19 cellular contexts compared by ENCODE assay signal in the genomic region with DNA sequence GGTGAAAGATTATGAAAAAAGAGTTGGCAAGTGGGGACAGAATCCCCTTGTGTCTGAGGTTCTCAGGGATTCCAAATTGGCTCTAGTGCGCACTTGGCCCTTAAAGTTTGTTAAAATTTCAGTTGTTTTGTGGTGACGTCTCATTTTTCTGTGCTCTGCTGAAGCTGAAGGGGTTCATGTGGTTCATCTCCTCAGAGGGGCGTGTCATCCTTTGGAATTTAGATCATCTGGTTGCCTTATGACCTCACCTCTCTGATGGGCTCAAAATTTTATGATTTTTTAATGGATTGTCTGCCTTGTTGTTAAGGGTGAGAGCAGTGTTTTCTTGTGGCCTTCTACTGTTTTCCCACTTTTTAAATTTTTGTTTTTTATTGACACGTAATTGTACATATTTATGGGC. TPM values are rescaled to one million over a fixed set of nuclear protein-coding genes. Genes with fewer than 3 reads are reported as not detected.
"Had no signal": no experiment of that assay in that cellular context is flagged by ENCODE, and none has a peak within 500 bp of the region (broad histone marks: within the 10 kb centered on the region; RNA-seq: fewer than 3 reads in every experiment).

No MANE protein-coding gene starts in this region.

- H3K4me1 ChIP-seq: colonic mucosa had no signal

- DNase-seq: activated CD4-positive, alpha-beta T cell treated with anti-CD3 and anti-CD28 coated beads for 1 hour; activated CD4-positive, alpha-beta T cell treated with anti-CD3 and anti-CD28 coated beads, Interleukin-2, amount 50 U/mL, for 4 hours; activated naive CD4-positive, alpha-beta T cell treated with anti-CD3 and anti-CD28 coated beads, Interleukin-2, amount 50 U/mL, for 16 hours; central memory CD4-positive, alpha-beta T cell; colonic mucosa; hippocampal formation; left lung; mucosa of descending colon; naive thymus-derived CD8-positive, alpha-beta T cell; nucleus accumbens; stimulated activated CD4-positive, alpha-beta T cell treated with anti-CD3 and anti-CD28 coated beads, Interleukin-15, amount 100 ng/mL, for 24 hours; stimulated activated CD4-positive, alpha-beta T cell treated with anti-CD3 and anti-CD28 coated beads, Interleukin-4, amount 100 ng/mL, for 1 hour; stimulated activated naive CD4-positive, alpha-beta T cell; tibial artery had no signal

- H3K27ac ChIP-seq: colonic mucosa, left lung, skin epidermis, tibial artery, vagina had no signal

- H3K4me3 ChIP-seq: colonic mucosa, left lung, mucosa of descending colon, skin epidermis, tibial artery, vagina had no signal

- H3K9me3 ChIP-seq: colonic mucosa, left lung, mucosa of descending colon, tibial artery, vagina had no signal

- H3K36me3 ChIP-seq: colonic mucosa, left lung, tibial artery, vagina had no signal

- H3K27me3 ChIP-seq: colonic mucosa, left lung, tibial artery, vagina had no signal

- ATAC-seq: left lung; naive thymus-derived CD8-positive, alpha-beta T cell had no signal

RNA-seq across cellular contexts. Expression of gene RIPPLY2, which starts 26.6 kb away (rescaled TPM):
- total RNA-seq: activated T-helper 2 cell treated with anti-CD3 and anti-CD28 coated beads, Interferon-gamma antibody, Interleukin-2, Interleukin-4, amounts not matched to agents 10 μg/mL and 5 μg/mL and 100 μg/mL, durations not matched to agents 14 hours and 24 hours and 36 hours; colonic mucosa; left lung; naive thymus-derived CD8-positive, alpha-beta T cell; posterior vena cava; subcutaneous adipose tissue; vagina had no signal
- polyA plus RNA-seq: naive thymus-derived CD8-positive, alpha-beta T cell had no signal
